1 cellular context compared by ENCODE assay signal in the genomic region with DNA sequence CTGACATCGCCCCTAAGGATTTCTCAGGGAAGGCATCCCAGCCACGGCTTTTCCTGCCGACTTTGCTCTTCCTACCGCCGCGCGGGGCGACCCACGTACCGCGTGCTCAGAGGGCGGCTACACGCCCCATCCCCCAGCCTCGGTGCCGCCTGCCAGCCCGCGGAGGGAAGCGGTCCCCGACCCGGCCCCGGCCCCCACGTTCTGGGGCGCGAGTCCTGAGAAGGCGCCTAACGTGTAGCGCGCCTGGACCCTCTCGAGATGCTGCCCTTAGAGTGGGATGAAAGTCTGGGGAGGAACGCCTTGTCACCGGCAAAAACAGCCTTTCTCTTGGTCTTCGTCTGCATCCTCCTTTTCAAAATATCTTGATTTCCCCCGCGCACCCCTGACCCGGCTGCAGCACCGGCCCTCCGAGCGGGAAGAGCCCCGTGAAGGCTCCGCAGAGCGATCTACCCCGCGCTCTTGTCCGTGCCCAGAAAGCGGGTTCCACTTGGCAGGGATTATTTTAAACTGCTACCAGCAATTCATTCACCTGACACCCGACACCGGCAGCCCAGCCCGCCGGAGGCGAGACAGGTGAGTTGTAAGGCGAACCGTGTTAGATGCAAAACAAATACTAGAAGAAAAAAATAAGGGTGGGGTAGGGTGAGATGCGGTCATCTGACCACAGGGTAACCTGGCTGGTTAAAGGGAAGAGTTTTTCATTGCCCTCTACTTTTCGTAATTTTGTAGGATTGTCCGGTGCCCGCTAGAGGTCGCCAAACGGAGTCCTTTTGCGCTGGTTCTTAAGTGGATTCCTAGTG.
TF ChIP-seq lines count a peak whose summit lies in the region.

No MANE protein-coding gene starts in this region.

TF ChIP-seq in HepG2, 621 proteins besides CTCF, POLR2A, EP300 and RAD21 (continued from another document and continues in another):
- TF ChIP-seq ZNF441 (CRISPR knock-in tag; IDR thresholded peaks at IDR 0.05; ENCODE audit: borderline replicate concordance) (no peak; the same call in 1 of the 2 replicates), ZNF615 (CRISPR knock-in tag; IDR thresholded peaks at IDR 0.05; ENCODE audit: borderline replicate concordance) (no peak), ZNF451 (CRISPR knock-in tag; IDR thresholded peaks at IDR 0.05) (no peak), IKZF1 (IDR thresholded peaks at IDR 0.05) (no peak), ZBTB7A (CRISPR knock-in tag; IDR thresholded peaks at IDR 0.05) (peak; percentile 77), JUNB (CRISPR knock-in tag; IDR thresholded peaks at IDR 0.05; ENCODE audit: borderline replicate concordance) (no peak), SIX4 (CRISPR knock-in tag; IDR thresholded peaks at IDR 0.05) (peak; percentile 71; the same call in 1 of the 2 replicates), ZNF431 (CRISPR knock-in tag; IDR thresholded peaks at IDR 0.05; ENCODE audit: borderline replicate concordance, low read depth) (no peak), ELF1 (CRISPR knock-in tag; IDR thresholded peaks at IDR 0.05) (no peak), ZNF367 (CRISPR knock-in tag; IDR thresholded peaks at IDR 0.05; ENCODE audit: borderline replicate concordance) (0 out of 2 replicates have a peak, but pooled peaks have one; percentile 37), ZNF776 (CRISPR knock-in tag; IDR thresholded peaks at IDR 0.05) (peak; percentile 80; the same call in 1 of the 2 replicates), THYN1 (CRISPR knock-in tag; IDR thresholded peaks at IDR 0.05; ENCODE audit: borderline replicate concordance, low read depth) (no peak), ZBTB8A (CRISPR knock-in tag; IDR thresholded peaks at IDR 0.05; ENCODE audit: borderline replicate concordance, low read depth) (peak; percentile 53; the same call in 1 of the 2 replicates), ZNF577 (CRISPR knock-in tag; IDR thresholded peaks at IDR 0.05; ENCODE audit: borderline replicate concordance, low read depth) (no peak), MED8 (CRISPR knock-in tag; IDR thresholded peaks at IDR 0.05; ENCODE audit: insufficient replicate concordance) (peak; percentile 7), TBX3 (IDR thresholded peaks at IDR 0.05; ENCODE audit: borderline replicate concordance) (no peak), CREM (IDR thresholded peaks at IDR 0.05) (peak; percentile 31; the same call in 1 of the 2 replicates), CREM (CRISPR knock-in tag; IDR thresholded peaks at IDR 0.05) (no peak), ZMYM2 (CRISPR knock-in tag; IDR thresholded peaks at IDR 0.05) (no peak), HOXA9 (CRISPR knock-in tag; IDR thresholded peaks at IDR 0.05; ENCODE audit: borderline replicate concordance) (no peak), ZNF12 (CRISPR knock-in tag; IDR thresholded peaks at IDR 0.05) (no peak), MED1 (CRISPR knock-in tag; IDR thresholded peaks at IDR 0.05) (peak; percentile 45; the same call in 1 of the 2 replicates), NONO (IDR thresholded peaks at IDR 0.05) (no peak), NONO (CRISPR knock-in tag; conservative IDR thresholded peaks at IDR 0.05) (no peak; the same call in 1 of the 2 replicates), ZNF670 (CRISPR knock-in tag; IDR thresholded peaks at IDR 0.05; ENCODE audit: borderline replicate concordance) (no peak; the same call in 1 of the 2 replicates), NFYC (CRISPR knock-in tag; IDR thresholded peaks at IDR 0.05) (no peak), CHCHD3 (CRISPR knock-in tag; IDR thresholded peaks at IDR 0.05) (no peak), NCOR1 (IDR thresholded peaks at IDR 0.05; ENCODE audit: borderline replicate concordance, low read length) (no peak; the same call in 1 of the 2 replicates)
- TF ChIP-seq, protein P1, sequence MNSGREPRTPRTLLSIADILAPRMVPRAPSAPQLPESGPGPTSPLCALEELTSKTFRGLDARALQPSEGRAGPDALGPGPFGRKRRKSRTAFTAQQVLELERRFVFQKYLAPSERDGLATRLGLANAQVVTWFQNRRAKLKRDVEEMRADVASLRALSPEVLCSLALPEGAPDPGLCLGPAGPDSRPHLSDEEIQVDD (CRISPR knock-in tag; IDR thresholded peaks at IDR 0.05; ENCODE audit: borderline replicate concordance), result no peak
- TF ChIP-seq, protein P2, sequence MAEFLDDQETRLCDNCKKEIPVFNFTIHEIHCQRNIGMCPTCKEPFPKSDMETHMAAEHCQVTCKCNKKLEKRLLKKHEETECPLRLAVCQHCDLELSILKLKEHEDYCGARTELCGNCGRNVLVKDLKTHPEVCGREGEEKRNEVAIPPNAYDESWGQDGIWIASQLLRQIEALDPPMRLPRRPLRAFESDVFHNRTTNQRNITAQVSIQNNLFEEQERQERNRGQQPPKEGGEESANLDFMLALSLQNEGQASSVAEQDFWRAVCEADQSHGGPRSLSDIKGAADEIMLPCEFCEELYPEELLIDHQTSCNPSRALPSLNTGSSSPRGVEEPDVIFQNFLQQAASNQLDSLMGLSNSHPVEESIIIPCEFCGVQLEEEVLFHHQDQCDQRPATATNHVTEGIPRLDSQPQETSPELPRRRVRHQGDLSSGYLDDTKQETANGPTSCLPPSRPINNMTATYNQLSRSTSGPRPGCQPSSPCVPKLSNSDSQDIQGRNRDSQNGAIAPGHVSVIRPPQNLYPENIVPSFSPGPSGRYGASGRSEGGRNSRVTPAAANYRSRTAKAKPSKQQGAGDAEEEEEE (CRISPR knock-in tag; IDR thresholded peaks at IDR 0.05; ENCODE audit: borderline replicate concordance), result no peak
- TF ChIP-seq, protein P3, sequence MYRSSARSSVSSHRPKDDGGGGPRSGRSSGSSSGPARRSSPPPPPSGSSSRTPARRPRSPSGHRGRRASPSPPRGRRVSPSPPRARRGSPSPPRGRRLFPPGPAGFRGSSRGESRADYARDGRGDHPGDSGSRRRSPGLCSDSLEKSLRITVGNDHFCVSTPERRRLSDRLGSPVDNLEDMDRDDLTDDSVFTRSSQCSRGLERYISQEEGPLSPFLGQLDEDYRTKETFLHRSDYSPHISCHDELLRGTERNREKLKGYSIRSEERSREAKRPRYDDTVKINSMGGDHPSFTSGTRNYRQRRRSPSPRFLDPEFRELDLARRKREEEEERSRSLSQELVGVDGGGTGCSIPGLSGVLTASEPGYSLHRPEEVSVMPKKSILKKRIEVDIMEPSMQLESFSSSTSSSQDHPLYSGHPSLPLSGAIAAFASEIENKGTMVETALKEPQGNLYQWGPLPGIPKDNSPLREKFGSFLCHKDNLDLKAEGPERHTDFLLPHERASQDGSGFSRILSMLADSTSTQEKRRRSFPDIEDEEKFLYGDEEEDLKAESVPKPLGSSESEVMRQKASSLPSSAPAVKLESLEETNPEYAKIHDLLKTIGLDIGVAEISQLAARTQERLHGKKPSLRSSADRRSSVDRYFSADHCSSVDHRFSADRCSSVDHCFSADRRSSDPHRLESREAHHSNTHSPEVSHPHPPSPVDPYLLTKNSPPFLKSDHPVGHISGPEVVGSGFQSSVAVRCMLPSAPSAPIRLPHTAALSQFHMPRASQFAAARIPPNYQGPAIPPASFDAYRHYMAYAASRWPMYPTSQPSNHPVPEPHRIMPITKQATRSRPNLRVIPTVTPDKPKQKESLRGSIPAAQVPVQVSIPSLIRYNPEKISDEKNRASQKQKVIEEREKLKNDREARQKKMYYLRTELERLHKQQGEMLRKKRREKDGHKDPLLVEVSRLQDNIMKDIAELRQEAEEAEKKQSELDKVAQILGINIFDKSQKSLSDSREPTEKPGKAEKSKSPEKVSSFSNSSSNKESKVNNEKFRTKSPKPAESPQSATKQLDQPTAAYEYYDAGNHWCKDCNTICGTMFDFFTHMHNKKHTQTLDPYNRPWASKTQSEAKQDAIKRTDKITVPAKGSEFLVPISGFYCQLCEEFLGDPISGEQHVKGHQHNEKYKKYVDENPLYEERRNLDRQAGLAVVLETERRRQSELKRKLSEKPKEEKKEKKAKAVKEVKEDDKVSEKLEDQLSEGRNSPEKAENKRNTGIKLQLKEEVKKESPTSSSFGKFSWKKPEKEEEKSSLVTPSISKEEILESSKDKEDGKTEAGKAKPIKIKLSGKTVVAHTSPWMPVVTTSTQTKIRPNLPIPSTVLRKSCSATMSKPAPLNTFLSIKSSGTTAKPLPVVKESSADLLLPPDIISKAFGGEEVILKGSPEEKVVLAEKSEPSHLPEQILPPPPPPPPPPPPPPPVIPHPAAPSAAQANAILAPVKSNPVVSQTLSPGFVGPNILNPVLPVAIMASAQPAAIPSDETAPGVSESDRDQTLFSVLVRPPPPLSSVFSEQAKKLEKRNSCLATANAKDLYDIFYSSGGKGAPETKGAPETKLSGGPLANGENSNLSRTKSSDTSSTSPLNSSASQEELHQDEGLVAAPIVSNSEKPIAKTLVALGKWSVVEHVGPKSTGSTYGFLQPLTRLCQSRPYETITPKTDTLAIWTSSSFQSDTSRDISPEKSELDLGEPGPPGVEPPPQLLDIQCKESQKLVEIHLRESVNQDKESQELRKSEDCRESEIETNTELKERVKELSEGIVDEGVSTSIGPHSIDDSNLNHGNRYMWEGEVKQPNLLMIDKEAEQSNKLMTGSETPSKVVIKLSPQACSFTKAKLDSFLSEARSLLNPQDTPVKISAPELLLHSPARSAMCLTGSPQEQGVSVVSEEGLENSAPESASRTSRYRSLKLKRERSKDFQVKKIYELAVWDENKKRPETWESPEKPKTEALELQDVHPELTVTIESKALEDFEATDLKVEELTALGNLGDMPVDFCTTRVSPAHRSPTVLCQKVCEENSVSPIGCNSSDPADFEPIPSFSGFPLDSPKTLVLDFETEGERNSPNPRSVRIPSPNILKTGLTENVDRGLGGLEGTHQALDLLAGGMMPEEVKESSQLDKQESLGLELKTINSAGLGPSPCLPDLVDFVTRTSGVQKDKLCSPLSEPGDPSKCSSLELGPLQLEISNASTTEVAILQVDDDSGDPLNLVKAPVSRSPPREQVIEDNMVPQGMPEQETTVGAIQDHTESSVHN (CRISPR knock-in tag; IDR thresholded peaks at IDR 0.05), result no peak
- TF ChIP-seq, protein P4, sequence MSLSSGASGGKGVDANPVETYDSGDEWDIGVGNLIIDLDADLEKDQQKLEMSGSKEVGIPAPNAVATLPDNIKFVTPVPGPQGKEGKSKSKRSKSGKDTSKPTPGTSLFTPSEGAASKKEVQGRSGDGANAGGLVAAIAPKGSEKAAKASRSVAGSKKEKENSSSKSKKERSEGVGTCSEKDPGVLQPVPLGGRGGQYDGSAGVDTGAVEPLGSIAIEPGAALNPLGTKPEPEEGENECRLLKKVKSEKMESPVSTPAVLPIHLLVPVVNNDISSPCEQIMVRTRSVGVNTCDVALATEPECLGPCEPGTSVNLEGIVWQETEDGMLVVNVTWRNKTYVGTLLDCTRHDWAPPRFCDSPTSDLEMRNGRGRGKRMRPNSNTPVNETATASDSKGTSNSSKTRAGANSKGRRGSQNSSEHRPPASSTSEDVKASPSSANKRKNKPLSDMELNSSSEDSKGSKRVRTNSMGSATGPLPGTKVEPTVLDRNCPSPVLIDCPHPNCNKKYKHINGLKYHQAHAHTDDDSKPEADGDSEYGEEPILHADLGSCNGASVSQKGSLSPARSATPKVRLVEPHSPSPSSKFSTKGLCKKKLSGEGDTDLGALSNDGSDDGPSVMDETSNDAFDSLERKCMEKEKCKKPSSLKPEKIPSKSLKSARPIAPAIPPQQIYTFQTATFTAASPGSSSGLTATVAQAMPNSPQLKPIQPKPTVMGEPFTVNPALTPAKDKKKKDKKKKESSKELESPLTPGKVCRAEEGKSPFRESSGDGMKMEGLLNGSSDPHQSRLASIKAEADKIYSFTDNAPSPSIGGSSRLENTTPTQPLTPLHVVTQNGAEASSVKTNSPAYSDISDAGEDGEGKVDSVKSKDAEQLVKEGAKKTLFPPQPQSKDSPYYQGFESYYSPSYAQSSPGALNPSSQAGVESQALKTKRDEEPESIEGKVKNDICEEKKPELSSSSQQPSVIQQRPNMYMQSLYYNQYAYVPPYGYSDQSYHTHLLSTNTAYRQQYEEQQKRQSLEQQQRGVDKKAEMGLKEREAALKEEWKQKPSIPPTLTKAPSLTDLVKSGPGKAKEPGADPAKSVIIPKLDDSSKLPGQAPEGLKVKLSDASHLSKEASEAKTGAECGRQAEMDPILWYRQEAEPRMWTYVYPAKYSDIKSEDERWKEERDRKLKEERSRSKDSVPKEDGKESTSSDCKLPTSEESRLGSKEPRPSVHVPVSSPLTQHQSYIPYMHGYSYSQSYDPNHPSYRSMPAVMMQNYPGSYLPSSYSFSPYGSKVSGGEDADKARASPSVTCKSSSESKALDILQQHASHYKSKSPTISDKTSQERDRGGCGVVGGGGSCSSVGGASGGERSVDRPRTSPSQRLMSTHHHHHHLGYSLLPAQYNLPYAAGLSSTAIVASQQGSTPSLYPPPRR (CRISPR knock-in tag; IDR thresholded peaks at IDR 0.05; ENCODE audit: borderline replicate concordance), result no peak; the same call in 1 of the 2 replicates
- TF ChIP-seq, protein P5, sequence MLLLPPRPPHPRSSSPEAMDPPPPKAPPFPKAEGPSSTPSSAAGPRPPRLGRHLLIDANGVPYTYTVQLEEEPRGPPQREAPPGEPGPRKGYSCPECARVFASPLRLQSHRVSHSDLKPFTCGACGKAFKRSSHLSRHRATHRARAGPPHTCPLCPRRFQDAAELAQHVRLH (CRISPR knock-in tag; IDR thresholded peaks at IDR 0.05; ENCODE audit: borderline replicate concordance, low read depth), result no peak
- TF ChIP-seq, protein P6, sequence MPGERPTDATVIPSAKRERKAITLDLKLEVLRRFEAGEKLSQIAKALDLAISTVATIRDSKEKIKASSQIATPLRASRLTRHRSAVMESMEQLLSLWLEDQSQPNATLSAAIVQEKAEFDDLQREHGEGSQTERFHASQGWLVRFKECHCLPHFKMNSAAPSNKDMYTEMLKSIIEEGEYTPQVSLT (CRISPR knock-in tag; IDR thresholded peaks at IDR 0.05; ENCODE audit: borderline replicate concordance, low read depth), result no peak
- TF ChIP-seq, protein P7, sequence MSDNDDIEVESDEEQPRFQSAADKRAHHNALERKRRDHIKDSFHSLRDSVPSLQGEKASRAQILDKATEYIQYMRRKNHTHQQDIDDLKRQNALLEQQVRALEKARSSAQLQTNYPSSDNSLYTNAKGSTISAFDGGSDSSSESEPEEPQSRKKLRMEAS (IDR thresholded peaks at IDR 0.05), result peak; percentile 75
